In genomic region chr3:142026333-142026732, GRCh38 we compare ENCODE assay signal across 17 cellular contexts.
A peak's percentile ranks its signal among the peaks of the same experiment; 100 is the strongest.
DNase-seq lines count a peak whose midpoint lies in the region; ATAC-seq and TF ChIP-seq lines count a peak whose summit lies in the region.
"Had no signal": no experiment of that assay in that cellular context is flagged by ENCODE, and none has a peak within 500 bp of the region (broad histone marks: within the 10 kb centered on the region; RNA-seq: fewer than 3 reads in every experiment).

No MANE protein-coding gene starts in this region.

- DNase-seq in activated naive CD8-positive, alpha-beta T cell treated with anti-CD3 and anti-CD28 coated beads for 36 hours: no peak
- DNase-seq in T-cell (no peak), mesothelial cell of epicardium (ENCODE audit: low spot score in 2 of 2, unreplicated experiment in 2 of 2) (no peak), type B pancreatic cell (ENCODE audit: extremely low spot score, unreplicated experiment) (no peak), NCI-H1092 treated with DMSO at 0.1 percent for 48 hours (lab: John Stamatoyannopoulos, UW) (no peak), activated T-cell treated with anti-CD3 and anti-CD28 coated beads for 4 hours (no peak)
- DNase-seq: activated CD4-positive, alpha-beta T cell treated with anti-CD3 and anti-CD28 coated beads for 4 hours; activated T-cell treated with anti-CD3 and anti-CD28 coated beads, Interleukin-2, amount 50 U/mL, for 24 hours; amniotic stem cell; head of caudate nucleus; mucosa of descending colon; NCI-H774; substantia nigra had no signal

- CTCF ChIA-PET in T-cell (lab: Charles Lee): interaction anchor here (0.5 kb wide), 2 partner anchors 83 to 281 kb away, joined by 3 to 4 read pairs; no protein-coding TSS in a partner anchor

- H3K27ac Mint-ChIP-seq in activated naive CD8-positive, alpha-beta T cell: no peak overlapping the region
- no peak overlapping the region for H3K27ac Mint-ChIP-seq in activated naive CD8-positive, alpha-beta T cell treated with anti-CD3 and anti-CD28 coated beads for 36 hours
- H3K27ac Mint-ChIP-seq in T-cell (no peak overlapping the region), mesothelial cell of epicardium (peak overlapping the region; percentile 85), type B pancreatic cell (no peak overlapping the region)
- H3K27ac Mint-ChIP-seq: activated T-cell treated with anti-CD3 and anti-CD28 coated beads, Interleukin-2, amount 50 U/mL, for 24 hours; T-helper 2 cell treated with Interferon-gamma antibody and Interleukin-4, amounts not matched to agents 5 μg/mL and 100 μg/mL, for 36 hours had no signal

- TF ChIP-seq CTCF in mesothelial cell of epicardium (IDR thresholded peaks at IDR 0.05; ENCODE audit: unreplicated experiment) (no peak), type B pancreatic cell (conservative IDR thresholded peaks at IDR 0.05) (no peak)

- no peaks in the 10 kb centered on the region for H3K27me3 Mint-ChIP-seq in activated naive CD8-positive, alpha-beta T cell
- no peaks in the 10 kb centered on the region for H3K27me3 Mint-ChIP-seq in activated naive CD8-positive, alpha-beta T cell treated with anti-CD3 and anti-CD28 coated beads for 36 hours
- H3K27me3 Mint-ChIP-seq in T-cell (no peaks in the 10 kb centered on the region), mesothelial cell of epicardium (ENCODE audit: low read depth) (no peaks in the 10 kb centered on the region), type B pancreatic cell (no peaks in the 10 kb centered on the region)
- H3K27me3 Mint-ChIP-seq: activated T-cell treated with anti-CD3 and anti-CD28 coated beads, Interleukin-2, amount 50 U/mL, for 24 hours had no signal

- H3K4me1 Mint-ChIP-seq in activated naive CD8-positive, alpha-beta T cell (ENCODE audit: low read depth): peaks cover 40% of the 10 kb centered on the region
- peaks cover 35% of the 10 kb centered on the region for H3K4me1 Mint-ChIP-seq in activated naive CD8-positive, alpha-beta T cell treated with anti-CD3 and anti-CD28 coated beads for 36 hours
- H3K4me1 Mint-ChIP-seq in T-cell (peaks cover 31 to 44% (median 39%) of the 10 kb centered on the region in 3 donors), mesothelial cell of epicardium (peaks cover 43% of the 10 kb centered on the region), type B pancreatic cell (ENCODE audit: unreplicated experiment) (peaks cover 25% of the 10 kb centered on the region)

- ATAC-seq in T-cell (replicated peaks in 1 of 4): no peak
- no peak for ATAC-seq in GM21619 (IDR thresholded peaks at IDR 0.05; ENCODE audit: unreplicated experiment)
- ATAC-seq: A549, mucosa of descending colon had no signal

- peak overlapping the region; percentile 49 for H3K4me3 Mint-ChIP-seq in activated naive CD8-positive, alpha-beta T cell
- no peak overlapping the region for H3K4me3 Mint-ChIP-seq in activated naive CD8-positive, alpha-beta T cell treated with anti-CD3 and anti-CD28 coated beads for 36 hours
- H3K4me3 Mint-ChIP-seq in T-cell (peak overlapping the region in 2 of 3 donors; percentile 1 to 87), mesothelial cell of epicardium (peak overlapping the region; percentile 57), type B pancreatic cell (peak overlapping the region; percentile 81)
- H3K4me3 Mint-ChIP-seq: activated T-cell treated with anti-CD3 and anti-CD28 coated beads, Interleukin-2, amount 50 U/mL, for 24 hours had no signal

- POLR2A ChIA-PET in T-cell (lab: Charles Lee): no interaction called here

- H3K9me3 Mint-ChIP-seq in activated naive CD8-positive, alpha-beta T cell (ENCODE audit: low read depth): no peaks in the 10 kb centered on the region
- H3K9me3 Mint-ChIP-seq in activated naive CD8-positive, alpha-beta T cell treated with anti-CD3 and anti-CD28 coated beads for 36 hours: no peaks in the 10 kb centered on the region
- no peaks in the 10 kb centered on the region for H3K9me3 Mint-ChIP-seq in T-cell
- H3K9me3 Mint-ChIP-seq in mesothelial cell of epicardium: no peaks in the 10 kb centered on the region
- no peaks in the 10 kb centered on the region for H3K9me3 Mint-ChIP-seq in type B pancreatic cell
- H3K9me3 Mint-ChIP-seq: activated T-cell treated with anti-CD3 and anti-CD28 coated beads, Interleukin-2, amount 50 U/mL, for 24 hours; T-helper 2 cell treated with Interferon-gamma antibody and Interleukin-4, amounts not matched to agents 5 μg/mL and 100 μg/mL, for 36 hours had no signal

- peaks cover 6% of the 10 kb centered on the region for H3K36me3 Mint-ChIP-seq in activated naive CD8-positive, alpha-beta T cell
- H3K36me3 Mint-ChIP-seq in activated naive CD8-positive, alpha-beta T cell treated with anti-CD3 and anti-CD28 coated beads for 36 hours: peaks cover 9% of the 10 kb centered on the region
- peaks cover 7% of the 10 kb centered on the region for H3K36me3 Mint-ChIP-seq in T-cell
- peaks cover 5% of the 10 kb centered on the region for H3K36me3 Mint-ChIP-seq in mesothelial cell of epicardium
- peaks cover 16% of the 10 kb centered on the region for H3K36me3 Mint-ChIP-seq in type B pancreatic cell
